19 cellular contexts compared by ENCODE assay signal in genomic region chr5:157038568-157039187, GRCh38. TPM values are rescaled to one million over a fixed set of nuclear protein-coding genes. Genes with fewer than 3 reads are reported as not detected.
DNase-seq lines count a peak whose midpoint lies in the region; ATAC-seq, FAIRE-seq and TF ChIP-seq lines count a peak whose summit lies in the region.
"Had no signal": no experiment of that assay in that cellular context is flagged by ENCODE, and none has a peak within 500 bp of the region (broad histone marks: within the 10 kb centered on the region; RNA-seq: fewer than 3 reads in every experiment).

No MANE protein-coding gene starts in this region.

- H3K4ac ChIP-seq in mesenchymal stem cell (ENCODE audit: low read depth in 1 of 2, low read length in 2 of 2): no peak overlapping the region

- H3K4me3 ChIP-seq in mesenchymal stem cell (ENCODE audit: insufficient read depth in 1 of 2, low read depth in 1 of 2, low read length in 2 of 2) (no peak overlapping the region), gastrocnemius medialis (no peak overlapping the region)

- no peak overlapping the region for H3K27ac Mint-ChIP-seq in activated CD4-positive, alpha-beta T cell treated with anti-CD3 and anti-CD28 coated beads for 36 hours
- H3K27ac Mint-ChIP-seq: activated naive CD4-positive, alpha-beta T cell treated with anti-CD3 and anti-CD28 coated beads, Interleukin-2, amount 10 ng/mL, durations not matched to agents 7 days and 5 days; CD4-positive, alpha-beta T cell; progenitor cell of endocrine pancreas had no signal

- no peak overlapping the region for H3K4me2 ChIP-seq in mesenchymal stem cell (ENCODE audit: low read length, poor library complexity, severe bottlenecking)

- no peak overlapping the region for H2BK120ac ChIP-seq in mesenchymal stem cell (ENCODE audit: low read depth, low read length)

- POLR2A ChIA-PET in activated CD4-positive, alpha-beta T cell treated with anti-CD3 and anti-CD28 coated beads for 36 hours (lab: Charles Lee): no interaction called here

- no peak overlapping the region for H4K8ac ChIP-seq in mesenchymal stem cell (ENCODE audit: low read length)

- peaks cover 6% of the 10 kb centered on the region for H3K4me1 Mint-ChIP-seq in activated CD4-positive, alpha-beta T cell treated with anti-CD3 and anti-CD28 coated beads for 36 hours

- H3K23ac ChIP-seq in mesenchymal stem cell (ENCODE audit: low read length in 2 of 2): no peak overlapping the region

- no peak overlapping the region for H2AK5ac ChIP-seq in mesenchymal stem cell (ENCODE audit: low read length, severe bottlenecking)

- H3K4me1 ChIP-seq in mesenchymal stem cell (ENCODE audit: control insufficient read depth, insufficient read depth, low read depth, low read length) (peaks cover 5% of the 10 kb centered on the region), gastrocnemius medialis (no peaks in the 10 kb centered on the region)

- no peak overlapping the region for H2BK12ac ChIP-seq in mesenchymal stem cell (ENCODE audit: low read length in 2 of 2)

- H3K27ac ChIP-seq in mesenchymal stem cell (ENCODE audit: low read length, poor library complexity, severe bottlenecking) (peak overlapping the region; percentile 56), gastrocnemius medialis (no peak overlapping the region)
- H3K27ac ChIP-seq: brain microvascular endothelial cell had no signal

- H3K9me3 ChIP-seq in mesenchymal stem cell (ENCODE audit: control insufficient read depth, low read length) (no peaks in the 10 kb centered on the region), gastrocnemius medialis (no peaks in the 10 kb centered on the region)

- H3K18ac ChIP-seq in mesenchymal stem cell (ENCODE audit: low read depth in 1 of 2, low read length in 2 of 2): no peak overlapping the region

- WGBS in mesenchymal stem cell: 73% methylated on average over 3 of the region's 5 CpGs

- H3K14ac ChIP-seq in mesenchymal stem cell (ENCODE audit: low read length in 2 of 2): no peak overlapping the region

- TF ChIP-seq CTCF in gastrocnemius medialis (IDR thresholded peaks at IDR 0.05 in 4 of 5, conservative IDR thresholded peaks at IDR 0.05 in 1 of 5): no peak
- TF ChIP-seq CTCF in GM13977 (IDR thresholded peaks at IDR 0.05; ENCODE audit: extremely low read depth, insufficient read depth, missing control alignments): no peak

- in situ Hi-C loops in gastrocnemius medialis (cut with MboI; ENCODE audit: low sequenced_read_pairs in 4 of 4) (no loop called here), GM13977 (cut with MboI; ENCODE audit: low pct_unique_long_range_greater_than_20kb, low sequenced_read_pairs, unreplicated experiment) (no loop called here)

- no peaks in the 10 kb centered on the region for H3K27me3 Mint-ChIP-seq in activated CD4-positive, alpha-beta T cell treated with anti-CD3 and anti-CD28 coated beads for 36 hours
- H3K27me3 Mint-ChIP-seq: activated naive CD4-positive, alpha-beta T cell treated with anti-CD3 and anti-CD28 coated beads, Interleukin-2, amount 10 ng/mL, durations not matched to agents 7 days and 5 days; CD4-positive, alpha-beta T cell; progenitor cell of endocrine pancreas had no signal

- DNase-seq in activated CD4-positive, alpha-beta T cell treated with anti-CD3 and anti-CD28 coated beads for 36 hours: no peak
- no peak for DNase-seq in activated CD4-positive, alpha-beta T cell treated with anti-CD3 and anti-CD28 coated beads for 4 hours
- DNase-seq in RCC 7860 (ENCODE audit: low spot score) (peak; percentile 79), mesenchymal stem cell (peak; percentile 48), NOMO-1 treated with DMSO at 0.1 percent for 48 hours (lab: John Stamatoyannopoulos, UW; ENCODE audit: unreplicated experiment) (no peak), gastrocnemius medialis (no peak), GM13977 (ENCODE audit: low spot score) (no peak)
- DNase-seq: 8988T; activated CD8-positive, alpha-beta memory T cell treated with anti-CD3 and anti-CD28 coated beads for 24 hours; activated naive CD4-positive, alpha-beta T cell treated with anti-CD3 and anti-CD28 coated beads, Interleukin-2, amount 10 ng/mL, durations not matched to agents 7 days and 5 days; brain microvascular endothelial cell; CD4-positive, alpha-beta T cell; KG1; left ventricle myocardium superior; NCI-H1436; SIG-M5 had no signal

- peak; percentile 26 for ATAC-seq in activated CD4-positive, alpha-beta T cell treated with anti-CD3 and anti-CD28 coated beads for 36 hours
- ATAC-seq in GM19395 (IDR thresholded peaks at IDR 0.05; ENCODE audit: unreplicated experiment) (peak; percentile 71), gastrocnemius medialis (no peak)
- ATAC-seq: left ventricle myocardium superior had no signal

- H4K91ac ChIP-seq in mesenchymal stem cell (ENCODE audit: low read length): peak overlapping the region; percentile 21

- no peaks in the 10 kb centered on the region for H3K36me3 Mint-ChIP-seq in activated CD4-positive, alpha-beta T cell treated with anti-CD3 and anti-CD28 coated beads for 36 hours (ENCODE audit: low read depth)

- H3K27me3 ChIP-seq in mesenchymal stem cell (ENCODE audit: control insufficient read depth in 1 of 2, insufficient read depth in 1 of 2, low read length in 2 of 2) (no peaks in the 10 kb centered on the region), gastrocnemius medialis (peaks cover 0 to 5% (median 0%) of the 10 kb centered on the region in 3 donors)
- H3K27me3 ChIP-seq: brain microvascular endothelial cell had no signal

- intact Hi-C loops in activated CD4-positive, alpha-beta T cell treated with anti-CD3 and anti-CD28 coated beads for 36 hours (cut with DNase I, micrococcal nuclease): no loop called here
- intact Hi-C loops in gastrocnemius medialis (cut with DNase I; ENCODE audit: low total_unique reads): no loop called here

- no peak overlapping the region for H3K9ac ChIP-seq in mesenchymal stem cell (ENCODE audit: low read length)

- H2BK5ac ChIP-seq in mesenchymal stem cell (ENCODE audit: low read depth, low read length, poor library complexity, severe bottlenecking): no peak overlapping the region

- CTCF ChIA-PET in activated CD4-positive, alpha-beta T cell treated with anti-CD3 and anti-CD28 coated beads for 36 hours (lab: Charles Lee): interaction anchor here (1.0 to 1.1 kb wide), 2 partner anchors 12 to 28 kb away, joined by 3 to 4 read pairs; no protein-coding TSS in a partner anchor

- peaks cover 2% of the 10 kb centered on the region for H3K79me1 ChIP-seq in mesenchymal stem cell (replicated peaks; ENCODE audit: low read length, poor library complexity, severe bottlenecking)

- no peak for TF ChIP-seq POLR2A in gastrocnemius medialis (IDR thresholded peaks at IDR 0.05)

- no peak overlapping the region for H2BK15ac ChIP-seq in mesenchymal stem cell (ENCODE audit: low read depth, poor library complexity, severe bottlenecking)

- no peak overlapping the region for H2AFZ ChIP-seq in mesenchymal stem cell (ENCODE audit: low read depth, low read length)

- FAIRE-seq in RCC 7860 (lab: Jason Lieb, UNC): peak; percentile 97
- FAIRE-seq: G401.6 had no signal

- H3K36me3 ChIP-seq in mesenchymal stem cell (ENCODE audit: control insufficient read depth in 1 of 2, insufficient read depth in 2 of 2, low read depth in 1 of 2, low read length in 2 of 2): peaks cover 0 to 3% of the 10 kb centered on the region in 2 experiments
- H3K36me3 ChIP-seq in gastrocnemius medialis: no peaks in the 10 kb centered on the region
- H3K36me3 ChIP-seq: brain microvascular endothelial cell had no signal

- no peaks in the 10 kb centered on the region for H3K9me3 Mint-ChIP-seq in activated CD4-positive, alpha-beta T cell treated with anti-CD3 and anti-CD28 coated beads for 36 hours (ENCODE audit: low read depth)
- H3K9me3 Mint-ChIP-seq: activated naive CD4-positive, alpha-beta T cell treated with anti-CD3 and anti-CD28 coated beads, Interleukin-2, amount 10 ng/mL, durations not matched to agents 7 days and 5 days; CD4-positive, alpha-beta T cell had no signal

- H3K4me3 Mint-ChIP-seq in activated CD4-positive, alpha-beta T cell treated with anti-CD3 and anti-CD28 coated beads for 36 hours: no peak overlapping the region
- H3K4me3 Mint-ChIP-seq: activated naive CD4-positive, alpha-beta T cell treated with anti-CD3 and anti-CD28 coated beads, Interleukin-2, amount 10 ng/mL, durations not matched to agents 7 days and 5 days; CD4-positive, alpha-beta T cell had no signal

RNA-seq across cellular contexts. Expression of gene HAVCR1, which starts 20.2 kb away (rescaled TPM):
- under 1 TPM in 1 of 2 experiments, not detected in 1; 0.65 TPM for total RNA-seq in activated CD4-positive, alpha-beta T cell treated with anti-CD3 and anti-CD28 coated beads for 36 hours
- 0.14 TPM for polyA plus RNA-seq in mesenchymal stem cell (2013, experiment 1 of 2)
- not detected for polyA plus RNA-seq in mesenchymal stem cell (2013, experiment 2 of 2)
- total RNA-seq in gastrocnemius medialis: not detected

Comparison
In these comparisons a context has a peak if more than half of its experiments do, and no peak if none do; other contexts are left out.
1. ATAC-seq: peak in activated CD4-positive, alpha-beta T cell treated with anti-CD3 and anti-CD28 coated beads for 36 hours (single experiment) and GM19395 (single experiment); none in gastrocnemius medialis (0 of 2).
2. DNase-seq: peak in RCC 7860 (single experiment) and mesenchymal stem cell (single experiment); none in activated CD4-positive, alpha-beta T cell treated with anti-CD3 and anti-CD28 coated beads for 36 hours (single experiment), activated CD4-positive, alpha-beta T cell treated with anti-CD3 and anti-CD28 coated beads for 4 hours (0 of 2), NOMO-1 treated with DMSO at 0.1 percent for 48 hours (single experiment), gastrocnemius medialis (0 of 2) and GM13977 (single experiment).